In genomic region chr9:97560851-97561250, GRCh38 we compare ENCODE assay signal across 16 cellular contexts.
"Had no signal": no experiment of that assay in that cellular context is flagged by ENCODE, and none has a peak within 500 bp of the region (broad histone marks: within the 10 kb centered on the region; RNA-seq: fewer than 3 reads in every experiment).

No MANE protein-coding gene starts in this region.

- H3K27ac ChIP-seq: lower lobe of right lung, neural progenitor cell, ovary, skin epidermis, suprapubic skin had no signal

- H3K4me3 Mint-ChIP-seq: neural progenitor cell had no signal

- H3K27me3 ChIP-seq: neural progenitor cell, ovary, suprapubic skin had no signal

- H3K36me3 Mint-ChIP-seq: naive B cell, neural progenitor cell had no signal

- H3K9ac ChIP-seq: neural progenitor cell had no signal

- H3K9me3 ChIP-seq: lower lobe of right lung, ovary, suprapubic skin had no signal

- H3K4me3 ChIP-seq: lower lobe of right lung, neural progenitor cell, ovary, skin epidermis, suprapubic skin had no signal

- H3K9me3 Mint-ChIP-seq: activated T-helper 2 cell treated with anti-CD3 and anti-CD28 coated beads, Interferon-gamma antibody, Interleukin-2, Interleukin-4, amounts not matched to agents 10 μg/mL and 5 μg/mL and 100 μg/mL, durations not matched to agents 14 hours and 24 hours and 36 hours; naive B cell; neural progenitor cell had no signal

- ATAC-seq: lower lobe of right lung; SK-N-SH treated with all-trans-retinoic acid at 6 μM for 48 hours; stimulated activated naive CD8-positive, alpha-beta T cell treated with anti-CD3 and anti-CD28 coated beads, Interleukin-15, Interleukin-2, amounts not matched to agents 100 U/mL and 50 U/mL, for 24 hours had no signal

- H3K27ac Mint-ChIP-seq: activated T-helper 2 cell treated with anti-CD3 and anti-CD28 coated beads, Interferon-gamma antibody, Interleukin-2, Interleukin-4, amounts not matched to agents 10 μg/mL and 5 μg/mL and 100 μg/mL, durations not matched to agents 14 hours and 24 hours and 36 hours; naive B cell; neural progenitor cell had no signal

- H3K36me3 ChIP-seq: lower lobe of right lung, neural progenitor cell, ovary, suprapubic skin had no signal

- DNase-seq: activated CD4-positive, CD25-positive, alpha-beta regulatory T cell treated with anti-CD3 and anti-CD28 coated beads, Interleukin-2, amount 50 U/mL, for 72 hours; activated naive CD4-positive, alpha-beta T cell treated with anti-CD3 and anti-CD28 coated beads, Interleukin-2, amount 50 U/mL, for 16 hours; activated T-cell treated with anti-CD3 and anti-CD28 coated beads, Interleukin-2, amount 50 U/mL, for 1 hour; glutamatergic neuron; lower lobe of right lung; midbrain; naive B cell; ovary; stimulated activated CD4-positive, alpha-beta T cell treated with anti-CD3 and anti-CD28 coated beads, Interleukin-4, amount 100 ng/mL, for 4 hours; stimulated activated CD8-positive, alpha-beta memory T cell treated with anti-CD3 and anti-CD28 coated beads, Interleukin-4, amount 100 ng/mL, for 48 hours; stimulated activated naive CD8-positive, alpha-beta T cell treated with anti-CD3 and anti-CD28 coated beads, Interleukin-15, Interleukin-2, amounts not matched to agents 100 U/mL and 50 U/mL, for 24 hours had no signal
